ENCODE assay signal across 32 cellular contexts in genomic region chr12:102765736-102766135, GRCh38.
A peak's percentile ranks its signal among the peaks of the same experiment; 100 is the strongest.
DNase-seq lines count a peak whose midpoint lies in the region; ATAC-seq, FAIRE-seq and TF ChIP-seq lines count a peak whose summit lies in the region.
"Had no signal": no experiment of that assay in that cellular context is flagged by ENCODE, and none has a peak within 500 bp of the region (broad histone marks: within the 10 kb centered on the region; RNA-seq: fewer than 3 reads in every experiment).

No MANE protein-coding gene starts in this region.

- H3K36me3 Mint-ChIP-seq in astrocyte (ENCODE audit: low read depth, unreplicated experiment): no peaks in the 10 kb centered on the region
- no peaks in the 10 kb centered on the region for H3K36me3 Mint-ChIP-seq in nephron (ENCODE audit: low read depth)
- H3K36me3 Mint-ChIP-seq in activated T-cell treated with anti-CD3 and anti-CD28 coated beads, Interleukin-2, amount 50 U/mL, for 24 hours (ENCODE audit: low read depth): no peaks in the 10 kb centered on the region
- H3K36me3 Mint-ChIP-seq: activated naive CD8-positive, alpha-beta T cell treated with anti-CD3 and anti-CD28 coated beads for 36 hours; stimulated activated effector memory CD8-positive, alpha-beta T cell treated with anti-CD3 and anti-CD28 coated beads, Interleukin-12 subunit alpha, Interleukin-12 subunit beta, amount 100 ng/mL, for 72 hours had no signal

- TF ChIP-seq POLR2A in esophagus muscularis mucosa (IDR thresholded peaks at IDR 0.05; ENCODE audit: low read depth) (no peak), HepG2 (IDR thresholded peaks at IDR 0.05; ENCODE audit: insufficient read depth in 1 of 2, low read depth in 2 of 2, low read length in 2 of 2) (no peak)

- H3K4me3 ChIP-seq in astrocyte (ENCODE audit: insufficient read depth, low read depth, low read length) (no peak overlapping the region), esophagus muscularis mucosa (no peak overlapping the region), HepG2 (replicated peaks in 1 of 3; ENCODE audit: insufficient read depth in 1 of 3, low read depth in 2 of 3, low read length in 3 of 3) (no peak overlapping the region)
- H3K4me3 ChIP-seq: GM12878, heart right ventricle, upper lobe of right lung had no signal

- in situ Hi-C loops in HepG2 (cut with HindIII; ENCODE audit: extremely low pct_ligation_motif_present, low pct_unique_long_range_greater_than_20kb): no loop called here

- H3K4me1 ChIP-seq in astrocyte (ENCODE audit: insufficient read depth, low read length): no peaks in the 10 kb centered on the region
- H3K4me1 ChIP-seq in esophagus muscularis mucosa: no peaks in the 10 kb centered on the region
- H3K4me1 ChIP-seq in HepG2 (ENCODE audit: insufficient read depth, low read length): no peaks in the 10 kb centered on the region
- H3K4me1 ChIP-seq: Caco-2, foreskin keratinocyte, heart right ventricle, upper lobe of right lung had no signal

- H4K20me1 ChIP-seq in astrocyte (ENCODE audit: insufficient read depth, low read length): no peaks in the 10 kb centered on the region
- no peaks in the 10 kb centered on the region for H4K20me1 ChIP-seq in HepG2 (ENCODE audit: insufficient read depth, low read length)

- POLR2A ChIA-PET in HepG2 (lab: Yijun Ruan, JAX): no interaction called here

- H3K9me3 ChIP-seq in astrocyte (ENCODE audit: insufficient read depth, low read depth, low read length) (no peaks in the 10 kb centered on the region), esophagus muscularis mucosa (no peaks in the 10 kb centered on the region), HepG2 (ENCODE audit: low read length) (no peaks in the 10 kb centered on the region)
- H3K9me3 ChIP-seq: Caco-2, heart right ventricle, upper lobe of right lung had no signal

- DNase-seq in Daoy (ENCODE audit: low read depth) (peak; percentile 70), NCI-H1694 (lab: John Stamatoyannopoulos, UW) (peak; percentile 73), astrocyte (ENCODE audit: low read depth) (peak; percentile 15), D721Med (ENCODE audit: insufficient read length, low spot score) (no peak), esophagus muscularis mucosa (ENCODE audit: extremely low spot score) (no peak), HepG2 (ENCODE audit: low spot score) (no peak)
- no peak for DNase-seq in activated T-cell treated with anti-CD3 and anti-CD28 coated beads, Interleukin-2, amount 50 U/mL, for 24 hours
- DNase-seq: activated CD4-positive, alpha-beta T cell treated with anti-CD3 and anti-CD28 coated beads, Interleukin-2, amount 50 U/mL, for 1 hour; activated CD4-positive, CD25-positive, alpha-beta regulatory T cell; activated gamma-delta T cell; activated naive CD8-positive, alpha-beta T cell treated with anti-CD3 and anti-CD28 coated beads for 36 hours; activated T-cell treated with anti-CD3 and anti-CD28 coated beads, Interleukin-2, amount 50 U/mL, for 4 hours; aorta; Caco-2; central memory CD4-positive, alpha-beta T cell; dermis blood vessel endothelial cell; EL; endodermal cell; foreskin keratinocyte; H7; heart right ventricle; kidney; MV-4-11; NCI-H146; NCI-H510A; upper lobe of right lung had no signal

- no peak overlapping the region for H3K9ac ChIP-seq in astrocyte (ENCODE audit: low read length)
- H3K9ac ChIP-seq in HepG2 (ENCODE audit: insufficient read depth, low read depth, low read length): no peak overlapping the region
- H3K9ac ChIP-seq: KMS-11 had no signal

- CTCF ChIA-PET in HepG2 (lab: Yijun Ruan, JAX; ENCODE audit: low intra/inter-chr PET ratio, low total read pairs): no interaction called here

- 78% methylated on average over 7 of the region's 7 CpGs for WGBS in esophagus muscularis mucosa
- 17% methylated on average over 7 of the region's 7 CpGs for WGBS in HepG2 (ENCODE audit: low lambda C conversion rate)

- TF ChIP-seq RAD21 in HepG2 (CRISPR knock-in tag; IDR thresholded peaks at IDR 0.05): no peak

- ATAC-seq in HepG2: no peak
- ATAC-seq: activated T-cell treated with anti-CD3 and anti-CD28 coated beads, Interleukin-2, amount 50 U/mL, for 4 hours; foreskin keratinocyte; GM12878; heart right ventricle; stimulated activated effector memory CD8-positive, alpha-beta T cell treated with anti-CD3 and anti-CD28 coated beads, Interleukin-12 subunit alpha, Interleukin-12 subunit beta, amount 100 ng/mL, for 72 hours; upper lobe of right lung had no signal

- no peak for TF ChIP-seq EP300 in esophagus muscularis mucosa (IDR thresholded peaks at IDR 0.05)
- TF ChIP-seq EP300 in HepG2 (IDR thresholded peaks at IDR 0.05; ENCODE audit: low read depth in 2 of 2, low read length in 2 of 2): no peak
- TF ChIP-seq EP300 in HepG2 (CRISPR knock-in tag; IDR thresholded peaks at IDR 0.05; ENCODE audit: borderline replicate concordance): no peak

- intact Hi-C loops in esophagus muscularis mucosa (cut with DNase I): no loop called here
- intact Hi-C loops in HepG2 (cut with micrococcal nuclease; ENCODE audit: unreplicated experiment): loop anchor here (10.0 kb wide), 1 partner anchor 671 kb away; no protein-coding TSS in a partner anchor

- H3K27me3 ChIP-seq in astrocyte (ENCODE audit: insufficient read depth, low read length): no peaks in the 10 kb centered on the region
- H3K27me3 ChIP-seq in esophagus muscularis mucosa: peaks cover 0 to 4% (median 0%) of the 10 kb centered on the region in 4 donors
- no peaks in the 10 kb centered on the region for H3K27me3 ChIP-seq in HepG2 (ENCODE audit: control insufficient read depth in 1 of 2, insufficient read depth in 2 of 2, low read length in 2 of 2)
- H3K27me3 ChIP-seq: foreskin keratinocyte, upper lobe of right lung had no signal

- H3K4me1 Mint-ChIP-seq in astrocyte (ENCODE audit: low read depth, unreplicated experiment) (peaks cover 3% of the 10 kb centered on the region), nephron (peaks cover 52% of the 10 kb centered on the region)
- H3K4me1 Mint-ChIP-seq in activated T-cell treated with anti-CD3 and anti-CD28 coated beads, Interleukin-2, amount 50 U/mL, for 24 hours (ENCODE audit: low read depth): no peaks in the 10 kb centered on the region
- H3K4me1 Mint-ChIP-seq: stimulated activated effector memory CD8-positive, alpha-beta T cell treated with anti-CD3 and anti-CD28 coated beads, Interleukin-12 subunit alpha, Interleukin-12 subunit beta, amount 100 ng/mL, for 72 hours had no signal

- H3K4me2 ChIP-seq in astrocyte (ENCODE audit: low read length) (no peak overlapping the region), HepG2 (ENCODE audit: low read depth, low read length) (no peak overlapping the region)
- H3K4me2 ChIP-seq: KMS-11 had no signal

- no peak overlapping the region for H3K4me3 Mint-ChIP-seq in astrocyte (ENCODE audit: unreplicated experiment)
- H3K4me3 Mint-ChIP-seq in nephron: no peak overlapping the region
- H3K4me3 Mint-ChIP-seq in activated T-cell treated with anti-CD3 and anti-CD28 coated beads, Interleukin-2, amount 50 U/mL, for 24 hours: no peak overlapping the region
- H3K4me3 Mint-ChIP-seq: activated naive CD8-positive, alpha-beta T cell treated with anti-CD3 and anti-CD28 coated beads for 36 hours; activated T-cell treated with anti-CD3 and anti-CD28 coated beads, Interleukin-2, amount 50 U/mL, for 4 hours; endodermal cell; stimulated activated effector memory CD8-positive, alpha-beta T cell treated with anti-CD3 and anti-CD28 coated beads, Interleukin-12 subunit alpha, Interleukin-12 subunit beta, amount 100 ng/mL, for 72 hours had no signal

- no TSS peak for BruUV-seq in HepG2 (replicated peaks; lab: Mats Ljungman, UMichigan)

- H3K27ac ChIP-seq in astrocyte (ENCODE audit: low read depth, low read length): no peak overlapping the region
- H3K27ac ChIP-seq in esophagus muscularis mucosa (replicated peaks in 1 of 4): no peak overlapping the region
- no peak overlapping the region for H3K27ac ChIP-seq in HepG2 (ENCODE audit: extremely low read length, insufficient read depth, low read length)
- H3K27ac ChIP-seq: C4-2B, foreskin keratinocyte, KMS-11, RWPE1, upper lobe of right lung had no signal

- H3K27me3 Mint-ChIP-seq in astrocyte (ENCODE audit: low read depth, unreplicated experiment): peaks cover 10% of the 10 kb centered on the region
- H3K27me3 Mint-ChIP-seq in nephron (ENCODE audit: low read depth): peaks cover 3% of the 10 kb centered on the region
- no peaks in the 10 kb centered on the region for H3K27me3 Mint-ChIP-seq in activated T-cell treated with anti-CD3 and anti-CD28 coated beads, Interleukin-2, amount 50 U/mL, for 24 hours

- no peak overlapping the region for H2AFZ ChIP-seq in astrocyte (ENCODE audit: low read depth, low read length)
- no peak overlapping the region for H2AFZ ChIP-seq in HepG2 (ENCODE audit: low read length)

- no peak for TF ChIP-seq CTCF in astrocyte (IDR thresholded peaks at IDR 0.05; ENCODE audit: insufficient read depth, low read depth, low read length)
- TF ChIP-seq CTCF in nephron (IDR thresholded peaks at IDR 0.05; ENCODE audit: unreplicated experiment in 3 of 3): no peak
- no peak for TF ChIP-seq CTCF in D721Med (IDR thresholded peaks at IDR 0.05; ENCODE audit: insufficient read depth, missing control alignments)
- no peak for TF ChIP-seq CTCF in esophagus muscularis mucosa (IDR thresholded peaks at IDR 0.05)
- no peak for TF ChIP-seq CTCF in HepG2 (CRISPR knock-in tag; IDR thresholded peaks at IDR 0.05)

- H3K79me2 ChIP-seq in astrocyte (ENCODE audit: insufficient read depth, low read length) (no peaks in the 10 kb centered on the region), HepG2 (ENCODE audit: insufficient read depth, low read length) (no peaks in the 10 kb centered on the region)

- H3K36me3 ChIP-seq in astrocyte (ENCODE audit: insufficient read depth, low read length) (no peaks in the 10 kb centered on the region), esophagus muscularis mucosa (no peaks in the 10 kb centered on the region), HepG2 (replicated peaks in 1 of 2; ENCODE audit: control insufficient read depth in 1 of 2, insufficient read depth in 2 of 2, low read length in 2 of 2) (no peaks in the 10 kb centered on the region)
- H3K36me3 ChIP-seq: heart right ventricle, upper lobe of right lung had no signal

- no peak overlapping the region for H3K27ac Mint-ChIP-seq in astrocyte (ENCODE audit: unreplicated experiment)
- H3K27ac Mint-ChIP-seq in nephron: peak overlapping the region; percentile 82 to 91 (median 88)
- H3K27ac Mint-ChIP-seq in activated T-cell treated with anti-CD3 and anti-CD28 coated beads, Interleukin-2, amount 50 U/mL, for 24 hours: no peak overlapping the region
- H3K27ac Mint-ChIP-seq: activated naive CD8-positive, alpha-beta T cell treated with anti-CD3 and anti-CD28 coated beads for 36 hours; endodermal cell; stimulated activated effector memory CD8-positive, alpha-beta T cell treated with anti-CD3 and anti-CD28 coated beads, Interleukin-12 subunit alpha, Interleukin-12 subunit beta, amount 100 ng/mL, for 72 hours had no signal

- FAIRE-seq in astrocyte (lab: Jason Lieb, UNC) (no peak), D721Med (lab: Jason Lieb, UNC) (no peak), HepG2 (lab: Jason Lieb, UNC) (no peak)
- FAIRE-seq: GM12878, kidney had no signal

- H3K9me3 Mint-ChIP-seq in astrocyte (ENCODE audit: unreplicated experiment) (no peaks in the 10 kb centered on the region), nephron (no peaks in the 10 kb centered on the region)
- H3K9me3 Mint-ChIP-seq in activated T-cell treated with anti-CD3 and anti-CD28 coated beads, Interleukin-2, amount 50 U/mL, for 24 hours: no peaks in the 10 kb centered on the region
- H3K9me3 Mint-ChIP-seq: activated naive CD8-positive, alpha-beta T cell treated with anti-CD3 and anti-CD28 coated beads for 36 hours; activated T-cell treated with anti-CD3 and anti-CD28 coated beads, Interleukin-2, amount 50 U/mL, for 4 hours; endodermal cell; stimulated activated effector memory CD8-positive, alpha-beta T cell treated with anti-CD3 and anti-CD28 coated beads, Interleukin-12 subunit alpha, Interleukin-12 subunit beta, amount 100 ng/mL, for 72 hours had no signal

Comparison
In these comparisons a context has a peak if more than half of its experiments do, and no peak if none do; other contexts are left out.
1. DNase-seq: peak in Daoy (single experiment), NCI-H1694 (single experiment) and astrocyte (single experiment); none in D721Med (single experiment), esophagus muscularis mucosa (single experiment), activated T-cell treated with anti-CD3 and anti-CD28 coated beads, Interleukin-2, amount 50 U/mL, for 24 hours (single experiment) and HepG2 (single experiment).
2. H3K27ac Mint-ChIP-seq: peak in nephron (3 of 3); none in astrocyte (single experiment) and activated T-cell treated with anti-CD3 and anti-CD28 coated beads, Interleukin-2, amount 50 U/mL, for 24 hours (single experiment).